Comparison of ENCODE assay signal across 25 cellular contexts in the genomic region with DNA sequence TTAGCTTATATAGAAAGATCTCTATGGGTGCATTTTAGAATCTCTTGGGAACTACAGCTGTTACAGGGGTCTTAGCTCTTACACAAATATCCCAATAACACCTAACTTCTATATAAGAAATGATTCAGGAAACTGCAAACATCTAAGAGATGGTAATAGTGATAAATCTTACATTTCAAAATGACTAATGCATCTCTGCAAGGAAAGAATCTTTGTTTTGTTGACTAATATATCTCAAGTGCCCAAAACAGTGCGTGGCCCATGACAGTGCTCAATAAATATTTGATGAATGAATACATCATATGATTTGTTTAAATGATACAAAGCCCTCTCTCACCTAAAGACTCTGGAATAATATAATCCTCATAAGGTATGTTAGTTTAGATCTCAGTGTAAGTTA. TPM values are rescaled to one million over a fixed set of nuclear protein-coding genes. Genes with fewer than 3 reads are reported as not detected.
A peak's percentile ranks its signal among the peaks of the same experiment; 100 is the strongest.
DNase-seq lines count a peak whose midpoint lies in the region; ATAC-seq, FAIRE-seq and TF ChIP-seq lines count a peak whose summit lies in the region.
"Had no signal": no experiment of that assay in that cellular context is flagged by ENCODE, and none has a peak within 500 bp of the region (broad histone marks: within the 10 kb centered on the region; RNA-seq: fewer than 3 reads in every experiment).

No MANE protein-coding gene starts in this region.

- H3K27me3 ChIP-seq in ACC112 (ENCODE audit: insufficient read depth, low read length), result no peaks in the 10 kb centered on the region
- no peaks in the 10 kb centered on the region for H3K27me3 ChIP-seq in SJCRH30
- H3K27me3 ChIP-seq: esophagus muscularis mucosa had no signal

- H3K4me1 ChIP-seq in ACC112 (ENCODE audit: control insufficient read depth, insufficient read depth, low read length, unreplicated experiment) (peaks cover 22% of the 10 kb centered on the region), SJCRH30 (no peaks in the 10 kb centered on the region)
- H3K4me1 ChIP-seq: esophagus muscularis mucosa had no signal

- peak overlapping the region; percentile 77 for H3K27ac Mint-ChIP-seq in HFFc6
- H3K27ac Mint-ChIP-seq: T-cell, type B pancreatic cell, WTC11 had no signal

- ATAC-seq in SK-N-SH treated with all-trans-retinoic acid at 6 μM for 48 hours, result peak; percentile 76
- no peak for ATAC-seq in HG03045 (IDR thresholded peaks at IDR 0.05; ENCODE audit: unreplicated experiment)
- ATAC-seq in HG02623 (IDR thresholded peaks at IDR 0.05; ENCODE audit: unreplicated experiment), result no peak
- ATAC-seq: left cardiac atrium, T-cell, WTC11 had no signal

- H3K4me1 Mint-ChIP-seq in HFFc6 (ENCODE audit: low read depth), result peaks cover 46% of the 10 kb centered on the region
- H3K4me1 Mint-ChIP-seq: WTC11 had no signal

- H3K27me3 Mint-ChIP-seq in HFFc6 (ENCODE audit: insufficient read depth), result no peaks in the 10 kb centered on the region
- H3K27me3 Mint-ChIP-seq: T-cell, type B pancreatic cell had no signal

- DNase-seq in HFFc6 (peak; percentile 80), fibroblast of the aortic adventitia (ENCODE audit: low read depth) (peak; percentile 29), D721Med (ENCODE audit: insufficient read length, low spot score) (no peak), SJCRH30 (no peak)
- DNase-seq: activated CD8-positive, alpha-beta memory T cell treated with anti-CD3 and anti-CD28 coated beads for 24 hours; anterior cingulate cortex; COR-L47; cortex of kidney; GF-D8; hippocampal formation; Karpas-422; left cardiac atrium; NCI-H1694 treated with DMSO at 0.1 percent for 48 hours; NCI-H524; nucleus accumbens; OCI-M1; T-cell had no signal

- H3K4me3 Mint-ChIP-seq in HFFc6, result peak overlapping the region; percentile 55; the same call in 1 of the 2 replicates
- H3K4me3 Mint-ChIP-seq: T-cell, type B pancreatic cell, WTC11 had no signal

- H2AFZ ChIP-seq in ACC112 (ENCODE audit: low read length, unreplicated experiment), result peak overlapping the region; percentile 70

- H3K36me3 ChIP-seq in ACC112 (ENCODE audit: insufficient read depth, low read length), result peaks cover 53% of the 10 kb centered on the region
- H3K36me3 ChIP-seq in SJCRH30, result peaks cover 83% of the 10 kb centered on the region
- H3K36me3 ChIP-seq: esophagus muscularis mucosa had no signal

- H3K36me3 Mint-ChIP-seq in HFFc6 (ENCODE audit: low read depth), result peaks cover 69% of the 10 kb centered on the region

- no peaks in the 10 kb centered on the region for H3K79me2 ChIP-seq in ACC112 (ENCODE audit: control insufficient read depth, insufficient read depth, low read length, unreplicated experiment)

- H3K9me3 Mint-ChIP-seq in HFFc6, result no peaks in the 10 kb centered on the region
- H3K9me3 Mint-ChIP-seq: type B pancreatic cell, WTC11 had no signal

- TF ChIP-seq CTCF in HFFc6 (IDR thresholded peaks at IDR 0.05) (no peak), fibroblast of the aortic adventitia (IDR thresholded peaks at IDR 0.05; ENCODE audit: insufficient read depth, low read length) (no peak), D721Med (IDR thresholded peaks at IDR 0.05; ENCODE audit: insufficient read depth, missing control alignments) (no peak)

- H3K27ac ChIP-seq in ACC112 (ENCODE audit: low read depth, low read length) (peak overlapping the region; percentile 79), SJCRH30 (no peak overlapping the region)
- H3K27ac ChIP-seq: esophagus muscularis mucosa, skin epidermis had no signal

- H3K4me3 ChIP-seq in ACC112 (ENCODE audit: low read depth, low read length), result no peak overlapping the region
- no peak overlapping the region for H3K4me3 ChIP-seq in fibroblast of the aortic adventitia (ENCODE audit: low read depth, low read length)
- no peak overlapping the region for H3K4me3 ChIP-seq in SJCRH30
- H3K4me3 ChIP-seq: esophagus muscularis mucosa, skin epidermis had no signal

- no peak for FAIRE-seq in D721Med (lab: Jason Lieb, UNC)

- H3K9me3 ChIP-seq in SJCRH30 (replicated peaks), result no peaks in the 10 kb centered on the region; the same call in 1 of the 2 replicates
- H3K9me3 ChIP-seq: esophagus muscularis mucosa had no signal

TF ChIP-seq in SK-N-SH treated with all-trans-retinoic acid at 6 μM for 48 hours, 23 proteins besides CTCF, POLR2A, EP300 and RAD21 (continues in another document):
- TF ChIP-seq BACH2 (CRISPR knock-in tag; IDR thresholded peaks at IDR 0.05; ENCODE audit: borderline replicate concordance), result no peak
- TF ChIP-seq SNAI2 (CRISPR knock-in tag; IDR thresholded peaks at IDR 0.05), result no peak
- no peak for TF ChIP-seq ESRRG (CRISPR knock-in tag; IDR thresholded peaks at IDR 0.05)
- no peak for TF ChIP-seq PPARA (CRISPR knock-in tag; IDR thresholded peaks at IDR 0.05; ENCODE audit: borderline replicate concordance)
- TF ChIP-seq, protein P1, sequence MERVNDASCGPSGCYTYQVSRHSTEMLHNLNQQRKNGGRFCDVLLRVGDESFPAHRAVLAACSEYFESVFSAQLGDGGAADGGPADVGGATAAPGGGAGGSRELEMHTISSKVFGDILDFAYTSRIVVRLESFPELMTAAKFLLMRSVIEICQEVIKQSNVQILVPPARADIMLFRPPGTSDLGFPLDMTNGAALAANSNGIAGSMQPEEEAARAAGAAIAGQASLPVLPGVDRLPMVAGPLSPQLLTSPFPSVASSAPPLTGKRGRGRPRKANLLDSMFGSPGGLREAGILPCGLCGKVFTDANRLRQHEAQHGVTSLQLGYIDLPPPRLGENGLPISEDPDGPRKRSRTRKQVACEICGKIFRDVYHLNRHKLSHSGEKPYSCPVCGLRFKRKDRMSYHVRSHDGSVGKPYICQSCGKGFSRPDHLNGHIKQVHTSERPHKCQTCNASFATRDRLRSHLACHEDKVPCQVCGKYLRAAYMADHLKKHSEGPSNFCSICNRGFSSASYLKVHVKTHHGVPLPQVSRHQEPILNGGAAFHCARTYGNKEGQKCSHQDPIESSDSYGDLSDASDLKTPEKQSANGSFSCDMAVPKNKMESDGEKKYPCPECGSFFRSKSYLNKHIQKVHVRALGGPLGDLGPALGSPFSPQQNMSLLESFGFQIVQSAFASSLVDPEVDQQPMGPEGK (CRISPR knock-in tag; IDR thresholded peaks at IDR 0.05; ENCODE audit: borderline replicate concordance), result no peak
- TF ChIP-seq CSDC2 (CRISPR knock-in tag; IDR thresholded peaks at IDR 0.05), result no peak
- no peak for TF ChIP-seq GLIS3 (CRISPR knock-in tag; IDR thresholded peaks at IDR 0.05)
- no peak for TF ChIP-seq TCF4 (CRISPR knock-in tag; IDR thresholded peaks at IDR 0.05; ENCODE audit: borderline replicate concordance)
- no peak for TF ChIP-seq ZFP3 (CRISPR knock-in tag; IDR thresholded peaks at IDR 0.05)
- TF ChIP-seq ZC3H10 (CRISPR knock-in tag; IDR thresholded peaks at IDR 0.05), result no peak
- no peak for TF ChIP-seq TOX (CRISPR knock-in tag; IDR thresholded peaks at IDR 0.05; ENCODE audit: borderline replicate concordance)
- TF ChIP-seq, protein P2, sequence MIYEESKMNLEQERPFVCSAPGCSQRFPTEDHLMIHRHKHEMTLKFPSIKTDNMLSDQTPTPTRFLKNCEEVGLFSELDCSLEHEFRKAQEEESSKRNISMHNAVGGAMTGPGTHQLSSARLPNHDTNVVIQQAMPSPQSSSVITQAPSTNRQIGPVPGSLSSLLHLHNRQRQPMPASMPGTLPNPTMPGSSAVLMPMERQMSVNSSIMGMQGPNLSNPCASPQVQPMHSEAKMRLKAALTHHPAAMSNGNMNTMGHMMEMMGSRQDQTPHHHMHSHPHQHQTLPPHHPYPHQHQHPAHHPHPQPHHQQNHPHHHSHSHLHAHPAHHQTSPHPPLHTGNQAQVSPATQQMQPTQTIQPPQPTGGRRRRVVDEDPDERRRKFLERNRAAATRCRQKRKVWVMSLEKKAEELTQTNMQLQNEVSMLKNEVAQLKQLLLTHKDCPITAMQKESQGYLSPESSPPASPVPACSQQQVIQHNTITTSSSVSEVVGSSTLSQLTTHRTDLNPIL (CRISPR knock-in tag; IDR thresholded peaks at IDR 0.05; ENCODE audit: low read depth), result no peak
- no peak for TF ChIP-seq ARNTL (CRISPR knock-in tag; IDR thresholded peaks at IDR 0.05; ENCODE audit: borderline replicate concordance, low read depth)
- no peak for TF ChIP-seq ISL1 (CRISPR knock-in tag; IDR thresholded peaks at IDR 0.05)
- no peak for TF ChIP-seq ZFP30 (CRISPR knock-in tag; IDR thresholded peaks at IDR 0.05)
- TF ChIP-seq ZNF565 (CRISPR knock-in tag; conservative IDR thresholded peaks at IDR 0.05; ENCODE audit: low read depth), result no peak
- TF ChIP-seq, protein P3, sequence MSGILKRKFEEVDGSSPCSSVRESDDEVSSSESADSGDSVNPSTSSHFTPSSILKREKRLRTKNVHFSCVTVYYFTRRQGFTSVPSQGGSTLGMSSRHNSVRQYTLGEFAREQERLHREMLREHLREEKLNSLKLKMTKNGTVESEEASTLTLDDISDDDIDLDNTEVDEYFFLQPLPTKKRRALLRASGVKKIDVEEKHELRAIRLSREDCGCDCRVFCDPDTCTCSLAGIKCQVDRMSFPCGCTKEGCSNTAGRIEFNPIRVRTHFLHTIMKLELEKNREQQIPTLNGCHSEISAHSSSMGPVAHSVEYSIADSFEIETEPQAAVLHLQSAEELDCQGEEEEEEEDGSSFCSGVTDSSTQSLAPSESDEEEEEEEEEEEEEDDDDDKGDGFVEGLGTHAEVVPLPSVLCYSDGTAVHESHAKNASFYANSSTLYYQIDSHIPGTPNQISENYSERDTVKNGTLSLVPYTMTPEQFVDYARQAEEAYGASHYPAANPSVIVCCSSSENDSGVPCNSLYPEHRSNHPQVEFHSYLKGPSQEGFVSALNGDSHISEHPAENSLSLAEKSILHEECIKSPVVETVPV (CRISPR knock-in tag; IDR thresholded peaks at IDR 0.05), result no peak

RNA-seq across cellular contexts. Expression of a gene that starts 47.5 kb away (rescaled TPM):
- 10 to 100 TPM; 11.3 to 36.5 (median 28.8) TPM for total RNA-seq in HFFc6 (2021; fragmentation: NEBNext Ultra II Directional; extraction: Animal tissue kit (Norgen Biotek cat#: 25700))
- 1.2 and 26.9 TPM in 2 replicates for total RNA-seq in fibroblast of the aortic adventitia (ENCODE audit: low replicate concordance)
- 49.3 and 66.5 TPM in 2 replicates for total RNA-seq in SJCRH30 (2014; rRNA removed; shearing (Covaris generic))

RNA-seq across cellular contexts. Expression of a gene that starts 51.0 kb away (rescaled TPM):
- total RNA-seq in HFFc6 (2021; fragmentation: NEBNext Ultra II Directional; extraction: Animal tissue kit (Norgen Biotek cat#: 25700)), result 10 to 100 TPM; 33.9 to 39.4 (median 36.9) TPM
- total RNA-seq in fibroblast of the aortic adventitia (ENCODE audit: low replicate concordance), result 31.2 and 38.7 TPM in 2 replicates
- 98.9 and 109 TPM in 2 replicates for total RNA-seq in SJCRH30 (2014; rRNA removed; shearing (Covaris generic))

Comparison
In these comparisons a context has a peak if more than half of its experiments do, and no peak if none do; other contexts are left out.
1. DNase-seq: peak in HFFc6 (single experiment) and fibroblast of the aortic adventitia (single experiment); none in D721Med (single experiment) and SJCRH30 (0 of 2).